In genomic region chr7:97138830-97139229, GRCh38 we compare ENCODE assay signal across 29 cellular contexts.
"Had no signal": no experiment of that assay in that cellular context is flagged by ENCODE, and none has a peak within 500 bp of the region (broad histone marks: within the 10 kb centered on the region; RNA-seq: fewer than 3 reads in every experiment).

No MANE protein-coding gene starts in this region.

- H3K4me3 Mint-ChIP-seq: naive thymus-derived CD4-positive, alpha-beta T cell; natural killer cell; nephron progenitor cell; neural crest cell; stimulated activated effector memory CD8-positive, alpha-beta T cell treated with anti-CD3 and anti-CD28 coated beads, Interleukin-12 subunit alpha, Interleukin-12 subunit beta, amount 100 ng/mL, for 72 hours; stimulated activated naive B cell treated with anti-CD40 and anti-IgM and Interleukin-4, amounts not matched to agents 10 μg/mL and 1 μg/mL and 100 μg/mL, for 72 hours; stimulated activated naive CD8-positive, alpha-beta T cell treated with anti-CD3 and anti-CD28 coated beads, Interleukin-15, Interleukin-2, amounts not matched to agents 100 ng/mL and 50 ng/mL, for 24 hours; type B pancreatic cell had no signal

- FAIRE-seq: small intestine, urothelium cell line had no signal

- H2AFZ ChIP-seq: parathyroid adenoma had no signal

- H3K27ac Mint-ChIP-seq: naive thymus-derived CD4-positive, alpha-beta T cell; natural killer cell; nephron progenitor cell; progenitor cell of endocrine pancreas; stimulated activated effector memory CD8-positive, alpha-beta T cell treated with anti-CD3 and anti-CD28 coated beads, Interleukin-12 subunit alpha, Interleukin-12 subunit beta, amount 100 ng/mL, for 72 hours; stimulated activated naive B cell treated with anti-CD40 and anti-IgM and Interleukin-4, amounts not matched to agents 10 μg/mL and 1 μg/mL and 100 μg/mL, for 72 hours; stimulated activated naive CD8-positive, alpha-beta T cell treated with anti-CD3 and anti-CD28 coated beads, Interleukin-15, Interleukin-2, amounts not matched to agents 100 ng/mL and 50 ng/mL, for 24 hours; type B pancreatic cell had no signal

- ATAC-seq: naive thymus-derived CD4-positive, alpha-beta T cell; natural killer cell; psoas muscle; right cardiac atrium; right lobe of liver; stimulated activated effector memory CD8-positive, alpha-beta T cell treated with anti-CD3 and anti-CD28 coated beads, Interleukin-12 subunit alpha, Interleukin-12 subunit beta, amount 100 ng/mL, for 72 hours; stimulated activated naive B cell treated with anti-CD40 and anti-IgM and Interleukin-4, amounts not matched to agents 10 μg/mL and 1 μg/mL and 100 μg/mL, for 72 hours had no signal

- H3K27ac ChIP-seq: ovary, parathyroid adenoma, psoas muscle, right lobe of liver, sigmoid colon, stomach, thoracic aorta, thyroid gland, tibial nerve, vagina had no signal

- H3K36me3 Mint-ChIP-seq: stimulated activated effector memory CD8-positive, alpha-beta T cell treated with anti-CD3 and anti-CD28 coated beads, Interleukin-12 subunit alpha, Interleukin-12 subunit beta, amount 100 ng/mL, for 72 hours had no signal

- H3K4me3 ChIP-seq: ovary, psoas muscle, right lobe of liver, sigmoid colon, stomach, thoracic aorta, thyroid gland, tibial nerve, vagina had no signal

- H3K27me3 ChIP-seq: ovary, right lobe of liver, sigmoid colon, stomach, thyroid gland, tibial nerve, vagina had no signal

- H3K36me3 ChIP-seq: ovary, right lobe of liver, sigmoid colon, thoracic aorta, thyroid gland, vagina had no signal

- H3K4me1 ChIP-seq: parathyroid adenoma, right lobe of liver, sigmoid colon, stomach, thyroid gland, vagina had no signal

- H3K4me1 Mint-ChIP-seq: nephron progenitor cell; neural crest cell; stimulated activated effector memory CD8-positive, alpha-beta T cell treated with anti-CD3 and anti-CD28 coated beads, Interleukin-12 subunit alpha, Interleukin-12 subunit beta, amount 100 ng/mL, for 72 hours had no signal

- DNase-seq: naive thymus-derived CD4-positive, alpha-beta T cell; natural killer cell; nephron progenitor cell; occipital lobe; ovary; posterior cingulate gyrus; psoas muscle; right cardiac atrium; right lobe of liver; sigmoid colon; small intestine; stimulated activated CD4-positive, alpha-beta T cell treated with anti-CD3 and anti-CD28 coated beads, Interleukin-15, amount 100 ng/mL, for 24 hours; stimulated activated CD4-positive, alpha-beta T cell treated with anti-CD3 and anti-CD28 coated beads, Interleukin-2, amount 100 ng/mL, for 24 hours; stimulated activated CD4-positive, alpha-beta T cell treated with anti-CD3 and anti-CD28 coated beads, Interleukin-2, amount 100 ng/mL, for 48 hours; stimulated activated CD4-positive, alpha-beta T cell treated with anti-CD3 and anti-CD28 coated beads, Interleukin-4, amount 100 ng/mL, for 24 hours; stimulated activated naive B cell treated with anti-CD40 and anti-IgM and Interleukin-4, amounts not matched to agents 10 μg/mL and 1 μg/mL and 100 μg/mL, for 72 hours; stimulated activated naive CD4-positive, alpha-beta T cell treated with Interleukin-2 at 50 U/mL for 16 hours; stomach; thyroid gland had no signal

- H3K79me2 ChIP-seq: parathyroid adenoma had no signal

- H3K9ac ChIP-seq: parathyroid adenoma had no signal

- H3K27me3 Mint-ChIP-seq: naive thymus-derived CD4-positive, alpha-beta T cell; progenitor cell of endocrine pancreas; stimulated activated naive B cell treated with anti-CD40 and anti-IgM and Interleukin-4, amounts not matched to agents 10 μg/mL and 1 μg/mL and 100 μg/mL, for 72 hours; stimulated activated naive CD8-positive, alpha-beta T cell treated with anti-CD3 and anti-CD28 coated beads, Interleukin-15, Interleukin-2, amounts not matched to agents 100 ng/mL and 50 ng/mL, for 24 hours; type B pancreatic cell had no signal

- H3K9me3 ChIP-seq: psoas muscle, thyroid gland, vagina had no signal
